8 cellular contexts compared by ENCODE assay signal in genomic region chr12:1634590-1635191, GRCh38. TPM values are rescaled to one million over a fixed set of nuclear protein-coding genes. Genes with fewer than 3 reads are reported as not detected.
DNase-seq lines count a peak whose midpoint lies in the region; ATAC-seq, FAIRE-seq and TF ChIP-seq lines count a peak whose summit lies in the region.

No MANE protein-coding gene starts in this region.

- POLR2A ChIA-PET in AG04449 (lab: Yijun Ruan, JAX), result no interaction called here

- no peaks in the 10 kb centered on the region for H3K27me3 ChIP-seq in dorsolateral prefrontal cortex
- peaks cover 21% of the 10 kb centered on the region for H3K27me3 ChIP-seq in lower lobe of right lung (ENCODE audit: low read depth)

- H3K9me3 ChIP-seq in lower lobe of right lung, result no peaks in the 10 kb centered on the region

- intact Hi-C loops in dorsolateral prefrontal cortex (cut with DNase I), result loop anchor here (5.0 kb wide), 2 partner anchors 158 to 303 kb away; no protein-coding TSS in a partner anchor
- intact Hi-C loops in lower lobe of right lung (cut with DNase I), result no loop called here

- H3K27ac ChIP-seq in dorsolateral prefrontal cortex, result peak overlapping the region in 3 of 59 donors; percentile 3 to 25 (median 20)
- no peak overlapping the region for H3K27ac ChIP-seq in lower lobe of right lung

- CTCF ChIA-PET in AG04449 (lab: Yijun Ruan, JAX), result interaction anchor here (0.6 to 13.9 kb wide), 19 partner anchors 11 to 517 kb away, joined by 3 to 269 read pairs (median 6); no protein-coding TSS in a partner anchor

- ATAC-seq in lower lobe of right lung, result peak; percentile 79 to 83
- ATAC-seq in GM21367 (IDR thresholded peaks at IDR 0.05; ENCODE audit: unreplicated experiment), result no peak

- DNase-seq in AG04449 (ENCODE audit: low read depth, low spot score) (no peak), GM18507 (ENCODE audit: extremely low spot score, insufficient read length, low read depth) (peak; percentile 46), NCI-H446 (lab: John Stamatoyannopoulos, UW) (peak; percentile 90 to 93), dorsolateral prefrontal cortex (peak; percentile 78 to 90 (median 86)), lower lobe of right lung (peak; percentile 87)
- peak; percentile 23 to 44 for DNase-seq in activated CD4-positive, alpha-beta T cell treated with anti-CD3 and anti-CD28 coated beads, Interleukin-2, amount 50 U/mL, for 24 hours (ENCODE audit: low read depth in 1 of 2, low spot score in 1 of 2)
- DNase-seq in stimulated activated CD8-positive, alpha-beta memory T cell treated with anti-CD3 and anti-CD28 coated beads, Interleukin-15, amount 100 ng/mL, for 48 hours (ENCODE audit: low read depth in 2 of 2), result peak; percentile 25 to 28

- H3K4me3 ChIP-seq in AG04449 (ENCODE audit: low read depth, low read length) (no peak overlapping the region), dorsolateral prefrontal cortex (peak overlapping the region in 2 of 59 donors; percentile 6 to 15), lower lobe of right lung (no peak overlapping the region)

- peaks cover 27% of the 10 kb centered on the region for H3K4me1 ChIP-seq in lower lobe of right lung

- H3K36me3 ChIP-seq in lower lobe of right lung, result no peaks in the 10 kb centered on the region

- peak; percentile 84 for FAIRE-seq in GM18507 (lab: Jason Lieb, UNC)

- TF ChIP-seq CTCF in AG04449 (IDR thresholded peaks at IDR 0.05; ENCODE audit: insufficient read depth, low read length, missing control alignments) (peak; percentile 94), dorsolateral prefrontal cortex (IDR thresholded peaks at IDR 0.05 in 54 of 56, conservative IDR thresholded peaks at IDR 0.05 in 2 of 56; ENCODE audit: low read depth in 1 of 56, partially characterized antibody in 56 of 56) (peak; percentile 49 to 94 (median 86)), lower lobe of right lung (IDR thresholded peaks at IDR 0.05) (peak; percentile 84)

RNA-seq across cellular contexts. Expression of gene WNT5B, which starts 5.7 kb away (rescaled TPM):
- 1 to 10 TPM; 2.2 to 9.3 (median 5.1) TPM for total RNA-seq in dorsolateral prefrontal cortex
- total RNA-seq in lower lobe of right lung, result 6.1 TPM

RNA-seq across cellular contexts. Expression of gene FBXL14, which starts 40.3 kb away (rescaled TPM):
- total RNA-seq in dorsolateral prefrontal cortex, result 10 to 100 TPM; 26.6 to 73.6 (median 35.7) TPM
- 16.6 TPM for total RNA-seq in lower lobe of right lung

RNA-seq across cellular contexts. Expression of gene ADIPOR2, which starts 56.2 kb away (rescaled TPM):
- total RNA-seq in dorsolateral prefrontal cortex, result 100 to 1,000 TPM in 51 of 120 experiments, 10 to 100 TPM in 69; 39.0 to 240 (median 95.0) TPM
- total RNA-seq in lower lobe of right lung, result 83.8 TPM
